In genomic region chr3:174538116-174538515, GRCh38 we compare ENCODE assay signal across 20 cellular contexts.
DNase-seq lines count a peak whose midpoint lies in the region; ATAC-seq and TF ChIP-seq lines count a peak whose summit lies in the region.
"Had no signal": no experiment of that assay in that cellular context is flagged by ENCODE, and none has a peak within 500 bp of the region (broad histone marks: within the 10 kb centered on the region; RNA-seq: fewer than 3 reads in every experiment).

No MANE protein-coding gene starts in this region.

- no peaks in the 10 kb centered on the region for H3K9me3 ChIP-seq in HUES64 (ENCODE audit: insufficient read depth, low read depth, low read length)
- H3K9me3 ChIP-seq: Caco-2 had no signal

- ATAC-seq in GM21423 (IDR thresholded peaks at IDR 0.05; ENCODE audit: unreplicated experiment), result no peak
- ATAC-seq: CD8-positive, alpha-beta T cell; Panc1 had no signal

- no peak overlapping the region for H3K56ac ChIP-seq in mesendoderm (ENCODE audit: low read length)

- no peaks in the 10 kb centered on the region for H3K79me2 ChIP-seq in mesendoderm (ENCODE audit: control insufficient read depth, insufficient read depth, low read length)

- peak; percentile 11 for DNase-seq in astrocyte of the cerebellum (ENCODE audit: low read depth)
- DNase-seq in mesendoderm, result no peak
- no peak for DNase-seq in GM10266 (ENCODE audit: extremely low spot score)
- DNase-seq in amygdala (lab: John Stamatoyannopoulos, UW), result no peak
- DNase-seq in MV-4-11 (lab: John Stamatoyannopoulos, UW), result no peak
- DNase-seq: Caco-2; CD8-positive, alpha-beta T cell; DMS79 treated with DMSO at 0.1 percent for 48 hours; GF-D8; KBM-7; MG63; NCI-H2029; NCI-H2227 treated with DMSO at 0.1 percent for 48 hours; NCI-H526 treated with DMSO at 0.1 percent for 48 hours; SHP77 had no signal

- H2BK120ac ChIP-seq in mesendoderm (ENCODE audit: low read depth, low read length), result no peak overlapping the region

- no peak overlapping the region for H2BK15ac ChIP-seq in mesendoderm (replicated peaks; ENCODE audit: low read depth)

- TF ChIP-seq CTCF in astrocyte of the cerebellum (IDR thresholded peaks at IDR 0.05; ENCODE audit: low read depth, low read length, missing control alignments) (no peak), GM10266 (IDR thresholded peaks at IDR 0.05; ENCODE audit: control insufficient read depth, insufficient read depth, low read depth, missing control alignments) (no peak)

- no peak overlapping the region for H4K5ac ChIP-seq in mesendoderm (ENCODE audit: low read length)

- no peak overlapping the region for H2BK5ac ChIP-seq in mesendoderm (ENCODE audit: low read length)

- H3K4me3 ChIP-seq in HUES64 (ENCODE audit: low read length) (no peak overlapping the region), astrocyte of the cerebellum (ENCODE audit: low read depth, low read length) (no peak overlapping the region), mesendoderm (ENCODE audit: low read length) (no peak overlapping the region)
- H3K4me3 ChIP-seq: MG63 had no signal

- peak overlapping the region; percentile 95 for H3K27ac ChIP-seq in HUES64 (ENCODE audit: low read depth, low read length)
- H3K27ac ChIP-seq in mesendoderm (ENCODE audit: low read depth, low read length), result no peak overlapping the region
- H3K27ac ChIP-seq: C4-2B, RWPE1 had no signal

- H3K9ac ChIP-seq in HUES64 (ENCODE audit: low read depth, low read length) (no peak overlapping the region), mesendoderm (ENCODE audit: low read length) (no peak overlapping the region)

- H3K36me3 ChIP-seq in HUES64 (ENCODE audit: insufficient read depth, low read length), result no peaks in the 10 kb centered on the region
- H3K36me3 ChIP-seq in mesendoderm (ENCODE audit: control insufficient read depth, insufficient read depth, low read length), result no peaks in the 10 kb centered on the region
- H3K36me3 ChIP-seq: MG63 had no signal

- H2AK5ac ChIP-seq in mesendoderm (ENCODE audit: low read length), result no peak overlapping the region

- H3K4me1 ChIP-seq in HUES64 (ENCODE audit: insufficient read depth, low read length) (peaks cover 69% of the 10 kb centered on the region), mesendoderm (ENCODE audit: control insufficient read depth, low read depth, low read length) (no peaks in the 10 kb centered on the region)

- in situ Hi-C loops in astrocyte of the cerebellum (cut with HindIII; ENCODE audit: low sequenced_read_pairs), result no loop called here

- H3K4ac ChIP-seq in mesendoderm (ENCODE audit: low read depth, low read length), result no peak overlapping the region

- H3K79me1 ChIP-seq in mesendoderm (ENCODE audit: low read length), result no peaks in the 10 kb centered on the region

- H3K4me2 ChIP-seq in mesendoderm (ENCODE audit: low read length), result no peak overlapping the region

- H3K23ac ChIP-seq in mesendoderm (ENCODE audit: low read length), result no peak overlapping the region

- 64% methylated on average over 3 of the region's 3 CpGs for WGBS in HUES64
- WGBS in mesendoderm (ENCODE audit: extremely low coverage, insufficient coverage, low lambda C conversion rate), result no CpG with 5 or more reads among the region's 3 CpGs

- peak overlapping the region; percentile 28 for H4K8ac ChIP-seq in mesendoderm (ENCODE audit: low read depth, low read length)

- no peak overlapping the region for H3K18ac ChIP-seq in mesendoderm (ENCODE audit: low read length)

- H3K27me3 ChIP-seq in HUES64 (ENCODE audit: insufficient read depth, low read length) (no peaks in the 10 kb centered on the region), mesendoderm (ENCODE audit: insufficient read depth, low read length, poor library complexity) (no peaks in the 10 kb centered on the region)
- H3K27me3 ChIP-seq: MG63 had no signal
